ENCODE assay signal across 8 cellular contexts in genomic region chr18:59359576-59359952, GRCh38. TPM values are rescaled to one million over a fixed set of nuclear protein-coding genes. Genes with fewer than 3 reads are reported as not detected.
A peak's percentile ranks its signal among the peaks of the same experiment; 100 is the strongest.
DNase-seq lines count a peak whose midpoint lies in the region; ATAC-seq lines count a peak whose summit lies in the region.

No MANE protein-coding gene starts in this region.

- H3K27ac Mint-ChIP-seq in T-helper 2 cell treated with Interferon-gamma antibody and Interleukin-4, amounts not matched to agents 5 μg/mL and 100 μg/mL, for 36 hours: peak overlapping the region; percentile 20
- no peak overlapping the region for H3K27ac Mint-ChIP-seq in activated T-helper 17 cell treated with anti-CD3 and anti-CD28 coated beads, Interleukin-2, amount 50 U/mL, for 72 hours

- H3K4me1 ChIP-seq in subcutaneous abdominal adipose tissue (ENCODE audit: control insufficient read depth in 5 of 5, insufficient read depth in 5 of 5, low read length in 5 of 5): peaks cover 0 to 34% (median 26%) of the 10 kb centered on the region in 5 donors

- H3K4me3 ChIP-seq in iPS-18c (ENCODE audit: insufficient read depth, low read depth, low read length): peak overlapping the region; percentile 29; the same call in 1 of the 2 replicates
- peak overlapping the region; percentile 73 to 99 (median 91) for H3K4me3 ChIP-seq in subcutaneous abdominal adipose tissue (ENCODE audit: low read depth in 1 of 5, low read length in 5 of 5)

- peak; percentile 8 for ATAC-seq in HG03103 (IDR thresholded peaks at IDR 0.05; ENCODE audit: low read depth, unreplicated experiment)
- ATAC-seq in activated T-helper 17 cell treated with anti-CD3 and anti-CD28 coated beads, Interleukin-2, amount 50 U/mL, for 72 hours (replicated peaks): peak; percentile 25

- H3K36me3 ChIP-seq in subcutaneous abdominal adipose tissue (ENCODE audit: control insufficient read depth in 5 of 5, insufficient read depth in 5 of 5, low read length in 5 of 5): peaks cover 8 to 12% (median 8%) of the 10 kb centered on the region in 5 donors

- no peaks in the 10 kb centered on the region for H3K27me3 ChIP-seq in subcutaneous abdominal adipose tissue (ENCODE audit: control insufficient read depth in 5 of 5, insufficient read depth in 4 of 5, low read length in 5 of 5)

- H3K36me3 Mint-ChIP-seq in T-helper 2 cell treated with Interferon-gamma antibody and Interleukin-4, amounts not matched to agents 5 μg/mL and 100 μg/mL, for 36 hours (ENCODE audit: low read depth): peaks cover 23% of the 10 kb centered on the region
- peaks cover 44% of the 10 kb centered on the region for H3K36me3 Mint-ChIP-seq in activated T-helper 17 cell treated with anti-CD3 and anti-CD28 coated beads, Interleukin-2, amount 50 U/mL, for 72 hours (ENCODE audit: low read depth)

- H3K27me3 Mint-ChIP-seq in T-helper 2 cell treated with Interferon-gamma antibody and Interleukin-4, amounts not matched to agents 5 μg/mL and 100 μg/mL, for 36 hours (ENCODE audit: low read depth): peaks cover 12% of the 10 kb centered on the region
- H3K27me3 Mint-ChIP-seq in activated T-helper 17 cell treated with anti-CD3 and anti-CD28 coated beads, Interleukin-2, amount 50 U/mL, for 72 hours: no peaks in the 10 kb centered on the region

- H3K4me1 Mint-ChIP-seq in T-helper 2 cell treated with Interferon-gamma antibody and Interleukin-4, amounts not matched to agents 5 μg/mL and 100 μg/mL, for 36 hours (ENCODE audit: low read depth): peaks cover 23% of the 10 kb centered on the region
- H3K4me1 Mint-ChIP-seq in activated T-helper 17 cell treated with anti-CD3 and anti-CD28 coated beads, Interleukin-2, amount 50 U/mL, for 72 hours: peaks cover 10% of the 10 kb centered on the region

- H3K4me3 Mint-ChIP-seq in T-helper 2 cell treated with Interferon-gamma antibody and Interleukin-4, amounts not matched to agents 5 μg/mL and 100 μg/mL, for 36 hours: peak overlapping the region; percentile 73
- peak overlapping the region; percentile 93 for H3K4me3 Mint-ChIP-seq in activated T-helper 17 cell treated with anti-CD3 and anti-CD28 coated beads, Interleukin-2, amount 50 U/mL, for 72 hours

- H3K9me3 ChIP-seq in iPS-18c (ENCODE audit: control insufficient read depth, insufficient read depth, low read length): no peaks in the 10 kb centered on the region
- H3K9me3 ChIP-seq in subcutaneous abdominal adipose tissue (ENCODE audit: control insufficient read depth in 5 of 5, low read length in 5 of 5): no peaks in the 10 kb centered on the region

- peak overlapping the region in 4 of 5 donors; percentile 49 to 71 (median 59) for H3K9ac ChIP-seq in subcutaneous abdominal adipose tissue (ENCODE audit: low read length in 5 of 5)

- H3K27ac ChIP-seq in subcutaneous abdominal adipose tissue (ENCODE audit: low read depth, low read length): no peak overlapping the region

- no peak for DNase-seq in T-helper 2 cell treated with Interferon-gamma antibody and Interleukin-4, amounts not matched to agents 5 μg/mL and 100 μg/mL, for 36 hours (ENCODE audit: low spot score)
- no peak for DNase-seq in T-helper 2 cell
- no peak for DNase-seq in DMS79 treated with DMSO at 0.1 percent for 48 hours (lab: John Stamatoyannopoulos, UW)
- no peak for DNase-seq in NCI-H1092 (lab: John Stamatoyannopoulos, UW)

- H3K9me3 Mint-ChIP-seq in T-helper 2 cell treated with Interferon-gamma antibody and Interleukin-4, amounts not matched to agents 5 μg/mL and 100 μg/mL, for 36 hours: no peaks in the 10 kb centered on the region
- no peaks in the 10 kb centered on the region for H3K9me3 Mint-ChIP-seq in activated T-helper 17 cell treated with anti-CD3 and anti-CD28 coated beads, Interleukin-2, amount 50 U/mL, for 72 hours

RNA-seq across cellular contexts. Expression of gene LMAN1, which starts 0.5 kb away (rescaled TPM):
- total RNA-seq in activated T-helper 17 cell treated with anti-CD3 and anti-CD28 coated beads, Interleukin-2, amount 50 U/mL, for 72 hours: 100 to 1,000 TPM; 134 to 245 TPM

RNA-seq across cellular contexts. Expression of gene CPLX4, which starts 41.1 kb away (rescaled TPM):
- not detected for total RNA-seq in activated T-helper 17 cell treated with anti-CD3 and anti-CD28 coated beads, Interleukin-2, amount 50 U/mL, for 72 hours
